In the genomic region with DNA sequence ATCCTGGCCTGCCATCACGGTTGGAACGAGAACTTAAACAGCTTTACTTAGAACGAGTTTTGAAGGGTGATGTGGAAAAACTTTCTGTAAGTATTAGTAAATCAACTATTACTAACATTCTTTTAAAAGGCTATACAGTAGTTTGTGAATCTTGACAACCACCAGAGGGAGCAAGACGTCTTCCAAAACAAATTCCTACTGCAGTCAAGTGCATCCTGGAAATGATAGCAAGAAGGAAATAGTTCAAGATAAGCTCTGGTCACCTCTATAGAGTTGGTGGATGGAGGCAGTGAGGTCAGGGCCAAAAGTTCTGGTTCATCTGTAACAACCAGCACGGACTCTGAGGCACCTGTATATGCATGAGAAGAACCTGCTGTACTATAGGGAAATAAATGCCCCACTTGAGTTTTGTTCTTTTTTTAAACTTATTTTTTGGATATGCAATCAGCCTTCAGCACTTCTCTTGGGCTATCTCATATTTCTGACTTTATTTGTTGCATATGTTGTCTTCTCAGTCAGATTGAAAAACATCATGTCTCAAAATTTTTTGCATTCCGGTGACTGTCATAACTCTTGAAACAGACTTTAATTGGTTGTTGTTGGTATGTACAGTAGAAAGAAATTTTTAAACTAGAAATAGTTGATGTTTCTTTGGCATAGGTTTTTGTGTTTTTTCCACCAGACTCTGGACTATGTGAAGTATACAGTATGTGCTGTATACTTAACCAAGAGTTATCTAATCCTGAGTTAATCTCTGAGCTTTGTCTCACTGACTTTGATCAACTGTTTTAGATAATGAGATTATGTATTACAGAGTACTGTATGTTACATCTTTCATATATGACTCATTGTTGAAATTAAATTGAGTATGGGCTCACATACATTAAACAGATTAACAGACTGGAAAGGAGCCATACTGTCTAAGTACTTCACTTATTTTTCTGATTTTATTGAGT, we compare ENCODE assay signal across 8 cellular contexts. TPM values are rescaled to one million over a fixed set of nuclear protein-coding genes. Genes with fewer than 3 reads are reported as not detected.
DNase-seq lines count a peak whose midpoint lies in the region; ATAC-seq and TF ChIP-seq lines count a peak whose summit lies in the region.

No MANE protein-coding gene starts in this region.

- no peaks in the 10 kb centered on the region for H3K36me3 ChIP-seq in neural cell (ENCODE audit: insufficient read depth, low read length)

- no peak for ATAC-seq in T-helper 17 cell
- no peak for ATAC-seq in HG03025 (IDR thresholded peaks at IDR 0.05; ENCODE audit: low FRiP score, unreplicated experiment)
- no peak for ATAC-seq in HG02885 (IDR thresholded peaks at IDR 0.05; ENCODE audit: poor library complexity, unreplicated experiment)

- H3K9me3 Mint-ChIP-seq in activated naive CD4-positive, alpha-beta T cell treated with anti-CD3 and anti-CD28 coated beads, Interleukin-2, amount 10 ng/mL, durations not matched to agents 7 days and 5 days, result no peaks in the 10 kb centered on the region

- TF ChIP-seq EP300 in neural cell (conservative IDR thresholded peaks at IDR 0.05; ENCODE audit: poor library complexity, severe bottlenecking), result no peak

- peak; percentile 83 for TF ChIP-seq CTCF in neural cell (IDR thresholded peaks at IDR 0.05; ENCODE audit: poor library complexity, severe bottlenecking)

- no peak overlapping the region for H2AFZ ChIP-seq in neural cell (ENCODE audit: low read depth, low read length)

- no peak overlapping the region for H3K4me3 ChIP-seq in neural cell (ENCODE audit: low read length)

- H3K27ac ChIP-seq in neural cell (ENCODE audit: low read length), result no peak overlapping the region

- DNase-seq in activated naive CD4-positive, alpha-beta T cell treated with anti-CD3 and anti-CD28 coated beads, Interleukin-2, amount 10 ng/mL, durations not matched to agents 7 days and 5 days, result peak; percentile 27
- DNase-seq in activated naive CD4-positive, alpha-beta T cell treated with Interleukin-2 at 50 U/mL for 16 hours, result no peak
- DNase-seq in NCI-H1105 treated with DMSO at 0.1 percent for 48 hours (lab: John Stamatoyannopoulos, UW) (peak; percentile 61), T-helper 17 cell (no peak), fibroblast of the conjunctiva (ENCODE audit: low read depth) (peak; percentile 89)

- CTCF ChIA-PET in activated naive CD4-positive, alpha-beta T cell treated with anti-CD3 and anti-CD28 coated beads, Interleukin-2, amount 10 ng/mL, durations not matched to agents 7 days and 5 days (lab: Charles Lee), result interaction anchor here (0.8 to 2.3 kb wide), 10 partner anchors 8 to 308 kb away, joined by 3 to 10 read pairs (median 3); no protein-coding TSS in a partner anchor

- no peak overlapping the region for H3K4me2 ChIP-seq in neural cell (ENCODE audit: low read length)

- H3K27me3 Mint-ChIP-seq in activated naive CD4-positive, alpha-beta T cell treated with anti-CD3 and anti-CD28 coated beads, Interleukin-2, amount 10 ng/mL, durations not matched to agents 7 days and 5 days, result no peaks in the 10 kb centered on the region
- no peaks in the 10 kb centered on the region for H3K27me3 Mint-ChIP-seq in T-helper 17 cell

- peaks cover 53% of the 10 kb centered on the region for H3K36me3 Mint-ChIP-seq in activated naive CD4-positive, alpha-beta T cell treated with anti-CD3 and anti-CD28 coated beads, Interleukin-2, amount 10 ng/mL, durations not matched to agents 7 days and 5 days
- peaks cover 9% of the 10 kb centered on the region for H3K36me3 Mint-ChIP-seq in T-helper 17 cell (ENCODE audit: low read depth)

- H3K9me2 ChIP-seq in neural cell (ENCODE audit: insufficient read depth, low read length), result no peaks in the 10 kb centered on the region

- no peak overlapping the region for H3K4me3 Mint-ChIP-seq in activated naive CD4-positive, alpha-beta T cell treated with anti-CD3 and anti-CD28 coated beads, Interleukin-2, amount 10 ng/mL, durations not matched to agents 7 days and 5 days
- H3K4me3 Mint-ChIP-seq in T-helper 17 cell, result no peak overlapping the region

- no peaks in the 10 kb centered on the region for H3K9me3 ChIP-seq in T-helper 17 cell (ENCODE audit: control insufficient read depth, low read length, poor library complexity, severe bottlenecking)
- no peaks in the 10 kb centered on the region for H3K9me3 ChIP-seq in neural cell (ENCODE audit: low read length)

- no peaks in the 10 kb centered on the region for H4K20me1 ChIP-seq in neural cell (ENCODE audit: insufficient read depth)

- no peak overlapping the region for H3K9ac ChIP-seq in neural cell (ENCODE audit: low read length)

- TF ChIP-seq RAD21 in neural cell (conservative IDR thresholded peaks at IDR 0.05), result peak; percentile 87

- H3K79me2 ChIP-seq in neural cell (replicated peaks; ENCODE audit: insufficient read depth, low read length), result no peaks in the 10 kb centered on the region

- no peaks in the 10 kb centered on the region for H3K27me3 ChIP-seq in neural cell (ENCODE audit: insufficient read depth, low read depth, low read length)

- H3F3A ChIP-seq in neural cell (ENCODE audit: insufficient read depth, low read length, poor library complexity, severe bottlenecking), result no peaks in the 10 kb centered on the region

- peaks cover 5% of the 10 kb centered on the region for H3K4me1 Mint-ChIP-seq in activated naive CD4-positive, alpha-beta T cell treated with anti-CD3 and anti-CD28 coated beads, Interleukin-2, amount 10 ng/mL, durations not matched to agents 7 days and 5 days
- peaks cover 15% of the 10 kb centered on the region for H3K4me1 Mint-ChIP-seq in T-helper 17 cell

- H3K27ac Mint-ChIP-seq in activated naive CD4-positive, alpha-beta T cell treated with anti-CD3 and anti-CD28 coated beads, Interleukin-2, amount 10 ng/mL, durations not matched to agents 7 days and 5 days, result no peak overlapping the region
- peak overlapping the region; percentile 77 for H3K27ac Mint-ChIP-seq in T-helper 17 cell

TF ChIP-seq in neural cell, 6 proteins besides CTCF, POLR2A, EP300 and RAD21:
- no peak for TF ChIP-seq EZH2 (IDR thresholded peaks at IDR 0.05; ENCODE audit: borderline replicate concordance, insufficient read depth, low read length, poor library complexity, severe bottlenecking)
- peak; percentile 96 for TF ChIP-seq SMC3 (conservative IDR thresholded peaks at IDR 0.05; ENCODE audit: poor library complexity)

RNA-seq across cellular contexts. Expression of a gene that starts 37.7 kb away (rescaled TPM):
- total RNA-seq in T-helper 17 cell, result 100 to 1,000 TPM; 220 to 243 TPM
- 100 and 118 TPM in 2 replicates for polyA plus RNA-seq in neural cell
- 138 and 157 TPM in 2 replicates for polyA minus RNA-seq in neural cell

Comparison
In these comparisons a context has a peak if more than half of its experiments do, and no peak if none do; other contexts are left out.
1. DNase-seq: peak in activated naive CD4-positive, alpha-beta T cell treated with anti-CD3 and anti-CD28 coated beads, Interleukin-2, amount 10 ng/mL, durations not matched to agents 7 days and 5 days (single experiment), NCI-H1105 treated with DMSO at 0.1 percent for 48 hours (single experiment) and fibroblast of the conjunctiva (single experiment); none in activated naive CD4-positive, alpha-beta T cell treated with Interleukin-2 at 50 U/mL for 16 hours (single experiment) and T-helper 17 cell (0 of 3).